ENCODE assay signal across 1 cellular context in genomic region chr18:36067118-36067957, GRCh38.
TF ChIP-seq lines count a peak whose summit lies in the region.

TSS of gene RPRD1A (minus strand) at chr18:36067559. CDS start at chr18:36067404, 155 bp downstream.

TF ChIP-seq in HEK293, 187 proteins besides CTCF, POLR2A, EP300 and RAD21 (continued from another document and continues in another):
- TF ChIP-seq ZNF18 (tag by site-specific recombination; IDR thresholded peaks at IDR 0.05) (0 out of 2 replicates have a peak, but pooled peaks have one; percentile 51), EGR2 (tag by site-specific recombination; IDR thresholded peaks at IDR 0.05; ENCODE audit: low read depth) (peak; percentile 91), ZNF433 (tag by site-specific recombination; IDR thresholded peaks at IDR 0.05; ENCODE audit: low read depth) (no peak), ZFP41 (tag by site-specific recombination; IDR thresholded peaks at IDR 0.05; ENCODE audit: borderline replicate concordance) (no peak), ZFP37 (tag by site-specific recombination; IDR thresholded peaks at IDR 0.05) (peak; percentile 95), ZXDB (tag by site-specific recombination; IDR thresholded peaks at IDR 0.05) (peak; percentile 77), OVOL3 (tag by site-specific recombination; IDR thresholded peaks at IDR 0.05) (0 out of 2 replicates have a peak, but pooled peaks have one; percentile 13), ZNF530 (tag by site-specific recombination; IDR thresholded peaks at IDR 0.05; ENCODE audit: low read depth) (no peak), KLF17 (tag by site-specific recombination; IDR thresholded peaks at IDR 0.05) (peak; percentile 62; the same call in 1 of the 2 replicates), ZBTB44 (tag by site-specific recombination; IDR thresholded peaks at IDR 0.05) (no peak), ZBTB17 (tag by site-specific recombination; IDR thresholded peaks at IDR 0.05) (peak; percentile 30), SP7 (tag by site-specific recombination; IDR thresholded peaks at IDR 0.05) (peak; percentile 78), GLIS1 (tag by site-specific recombination; IDR thresholded peaks at IDR 0.05) (peak; percentile 42), ZNF660 (tag by site-specific recombination; IDR thresholded peaks at IDR 0.05) (0 out of 2 replicates have a peak, but pooled peaks have one; percentile 8), ZNF501 (tag by site-specific recombination; IDR thresholded peaks at IDR 0.05) (peak; percentile 96), ZSCAN30 (tag by site-specific recombination; IDR thresholded peaks at IDR 0.05) (peak; percentile 62; the same call in 1 of the 2 replicates), ZNF16 (tag by site-specific recombination; IDR thresholded peaks at IDR 0.05; ENCODE audit: low read depth) (no peak), ATF2 (tag by site-specific recombination; IDR thresholded peaks at IDR 0.05; ENCODE audit: low read depth) (peak; percentile 96), ZNF48 (tag by site-specific recombination; IDR thresholded peaks at IDR 0.05) (no peak), ZNF518A (tag by site-specific recombination; conservative IDR thresholded peaks at IDR 0.05; ENCODE audit: low read depth) (peak; percentile 79), YY2 (tag by site-specific recombination; IDR thresholded peaks at IDR 0.05) (peak; percentile 71), GLIS2 (tag by site-specific recombination; IDR thresholded peaks at IDR 0.05) (peak; percentile 68), ZBTB7A (tag by site-specific recombination; IDR thresholded peaks at IDR 0.05; ENCODE audit: low read depth) (no peak), PRDM10 (tag by site-specific recombination; IDR thresholded peaks at IDR 0.05) (peak; percentile 83; the same call in 1 of the 2 replicates), KLF9 (tag by site-specific recombination; IDR thresholded peaks at IDR 0.05; ENCODE audit: low read depth) (peak; percentile 88), ZNF792 (tag by site-specific recombination; IDR thresholded peaks at IDR 0.05) (0 out of 2 replicates have a peak, but pooled peaks have one; percentile 33), SP3 (tag by site-specific recombination; IDR thresholded peaks at IDR 0.05) (peak; percentile 92), BCL6B (tag by site-specific recombination; IDR thresholded peaks at IDR 0.05) (no peak), ZBTB26 (tag by site-specific recombination; optimal IDR thresholded peaks at IDR 0.05) (peak; percentile 50), ZNF704 (tag by site-specific recombination; IDR thresholded peaks at IDR 0.05) (0 out of 2 replicates have a peak, but pooled peaks have one; percentile 50), ZNF600 (tag by site-specific recombination; IDR thresholded peaks at IDR 0.05) (peak; percentile 77), ZNF621 (tag by site-specific recombination; IDR thresholded peaks at IDR 0.05) (no peak), ZBTB21 (tag by site-specific recombination; IDR thresholded peaks at IDR 0.05) (peak; percentile 88), SP2 (tag by site-specific recombination; IDR thresholded peaks at IDR 0.05) (peak; percentile 95), ZNF548 (tag by site-specific recombination; IDR thresholded peaks at IDR 0.05) (no peak), ZNF335 (tag by site-specific recombination; conservative IDR thresholded peaks at IDR 0.05) (peak; percentile 66)
